ENCODE assay signal across 8 cellular contexts in the genomic region with DNA sequence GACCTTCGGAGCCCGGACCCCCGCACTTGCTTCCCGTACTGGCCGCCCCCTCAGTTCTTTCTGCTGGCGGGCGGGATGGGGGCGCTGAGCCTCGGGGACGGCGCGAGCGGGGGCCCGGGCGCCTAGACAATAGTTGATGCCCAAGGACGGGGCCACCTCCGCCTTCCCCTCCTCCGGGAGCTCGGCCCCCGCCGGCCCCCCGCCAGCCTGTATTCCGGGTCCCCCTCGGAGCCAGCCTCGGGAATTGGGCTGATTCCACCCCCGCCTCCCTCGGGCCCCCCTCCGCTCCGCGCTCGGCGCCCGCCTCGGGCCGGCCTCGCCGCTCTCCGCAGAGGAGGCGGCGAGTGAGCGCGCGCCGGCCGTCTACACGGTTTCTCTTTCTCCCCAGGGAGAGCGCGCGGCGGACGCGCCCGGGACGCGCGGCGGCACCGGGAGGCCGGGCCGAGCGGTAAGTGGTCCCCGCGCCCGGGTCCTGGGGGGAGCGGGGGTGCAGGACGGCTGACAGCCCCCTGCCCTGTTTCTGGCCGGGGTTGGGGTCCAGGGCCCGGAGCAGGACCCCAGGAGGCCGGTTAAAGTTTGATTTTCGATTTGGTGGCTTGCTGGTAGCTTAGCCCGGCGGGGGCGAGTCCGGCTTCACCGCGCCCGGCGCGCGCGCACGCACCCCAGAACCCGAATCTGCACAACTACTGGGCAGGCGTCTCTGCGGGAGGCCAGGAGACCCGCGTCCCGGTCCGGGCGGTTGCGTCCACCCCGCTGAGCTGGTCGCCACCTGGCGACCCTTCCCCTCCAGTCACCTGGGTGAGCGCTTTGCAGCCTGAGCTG. TPM values are rescaled to one million over a fixed set of nuclear protein-coding genes. Genes with fewer than 3 reads are reported as not detected.
DNase-seq lines count a peak whose midpoint lies in the region; ATAC-seq and TF ChIP-seq lines count a peak whose summit lies in the region.

No MANE protein-coding gene starts in this region.

- H3K4me1 Mint-ChIP-seq in activated naive CD4-positive, alpha-beta T cell treated with anti-CD3 and anti-CD28 coated beads, Interleukin-2, amount 50 U/mL, for 24 hours = peaks cover 57% of the 10 kb centered on the region

- H3K9me3 ChIP-seq in AG04450 (ENCODE audit: control insufficient read depth, insufficient read depth, low read length) (no peaks in the 10 kb centered on the region; the same call in 1 of the 2 replicates), thymus (ENCODE audit: control insufficient read depth) (no peaks in the 10 kb centered on the region)

- no peaks in the 10 kb centered on the region for H3K27me3 Mint-ChIP-seq in activated naive CD4-positive, alpha-beta T cell treated with anti-CD3 and anti-CD28 coated beads, Interleukin-2, amount 50 U/mL, for 24 hours

- POLR2A ChIA-PET in AG04450 (lab: Yijun Ruan, JAX) (interaction anchor here (0.7 to 2.6 kb wide), 6 partner anchors 20 to 317 kb away, joined by 3 to 14 read pairs (median 4); no protein-coding TSS in a partner anchor), RWPE1 (lab: Yijun Ruan, JAX; ENCODE audit: low non-redundant PET) (interaction anchor here (0.6 kb wide), 1 partner anchor 218 kb away, joined by 3 read pairs; no protein-coding TSS in a partner anchor)

- no peaks in the 10 kb centered on the region for H3K36me3 ChIP-seq in thymus (ENCODE audit: control insufficient read depth, insufficient read depth)

- under 1% methylated on average over 95 of the region's 95 CpGs for WGBS in thymus

- CTCF ChIA-PET in AG04450 (lab: Charles Lee) = interaction anchor here (0.7 to 2.0 kb wide), 7 partner anchors 83 to 534 kb away, joined by 3 to 11 read pairs (median 5); no protein-coding TSS in a partner anchor
- CTCF ChIA-PET in RWPE1 (lab: Yijun Ruan, JAX) = interaction anchor here (0.7 to 2.3 kb wide), 4 partner anchors 83 to 978 kb away, joined by 3 to 18 read pairs (median 6); no protein-coding TSS in a partner anchor

- ATAC-seq in GM18868 (IDR thresholded peaks at IDR 0.05; ENCODE audit: unreplicated experiment) (peak; percentile 21), HG03108 (IDR thresholded peaks at IDR 0.05; ENCODE audit: unreplicated experiment) (peak; percentile 20), omental fat pad (ENCODE audit: low FRiP score) (peak; percentile 65)

- H3K27ac ChIP-seq in AG04450 (ENCODE audit: low read depth, low read length) (peak overlapping the region; percentile 85), RWPE1 (peak overlapping the region; percentile 91), thymus (ENCODE audit: low read depth) (peak overlapping the region; percentile 96)

- TF ChIP-seq CTCF in AG04450 (IDR thresholded peaks at IDR 0.05; ENCODE audit: low read depth, low read length) = 0 out of 2 replicates have a peak, but pooled peaks have one; percentile 2
- no peak for TF ChIP-seq CTCF in RWPE1 (conservative IDR thresholded peaks at IDR 0.05; ENCODE audit: low read depth)
- no peak for TF ChIP-seq CTCF in omental fat pad (IDR thresholded peaks at IDR 0.05)

- no peaks in the 10 kb centered on the region for H3K36me3 Mint-ChIP-seq in activated naive CD4-positive, alpha-beta T cell treated with anti-CD3 and anti-CD28 coated beads, Interleukin-2, amount 50 U/mL, for 24 hours

- H3K4me3 ChIP-seq in AG04450 (ENCODE audit: low read depth, low read length) (peak overlapping the region; percentile 91), thymus (ENCODE audit: low read length) (peak overlapping the region; percentile 96)

- H3K27me3 ChIP-seq in AG04450 (ENCODE audit: control insufficient read depth, insufficient read depth, low read length) (no peaks in the 10 kb centered on the region), thymus (ENCODE audit: control insufficient read depth, insufficient read depth) (no peaks in the 10 kb centered on the region)

- DNase-seq in AG04450 (ENCODE audit: low read depth, low spot score) = no peak
- DNase-seq in RWPE1 (ENCODE audit: low spot score) = peak; percentile 61
- DNase-seq in glomerular visceral epithelial cell (ENCODE audit: extremely low spot score) = peak; percentile 66
- DNase-seq in omental fat pad (ENCODE audit: low spot score) = no peak

- H3K9me3 Mint-ChIP-seq in activated naive CD4-positive, alpha-beta T cell treated with anti-CD3 and anti-CD28 coated beads, Interleukin-2, amount 50 U/mL, for 24 hours = no peaks in the 10 kb centered on the region

- peaks cover 19% of the 10 kb centered on the region for H3K4me1 ChIP-seq in thymus (ENCODE audit: control insufficient read depth, insufficient read depth, low read length)

- peak overlapping the region; percentile 91 for H3K27ac Mint-ChIP-seq in activated naive CD4-positive, alpha-beta T cell treated with anti-CD3 and anti-CD28 coated beads, Interleukin-2, amount 50 U/mL, for 24 hours

- peak overlapping the region; percentile 90 for H3K4me3 Mint-ChIP-seq in activated naive CD4-positive, alpha-beta T cell treated with anti-CD3 and anti-CD28 coated beads, Interleukin-2, amount 50 U/mL, for 24 hours

RNA-seq across cellular contexts. Expression of a gene that starts 0.7 kb away (rescaled TPM):
- polyA plus RNA-seq in AG04450 (2011; rRNA removed) (41.4 and 45.5 TPM in 2 replicates), thymus (23.6 TPM)
- 78.0 and 78.2 TPM in 2 replicates for polyA minus RNA-seq in AG04450 (2011; rRNA and poly(A)+ RNA removed)
- total RNA-seq in omental fat pad = 10 to 100 TPM; 20.3 to 49.1 (median 34.5) TPM

Comparison
In these comparisons a context has a peak if more than half of its experiments do, and no peak if none do; other contexts are left out.
1. DNase-seq: peak in RWPE1 (single experiment) and glomerular visceral epithelial cell (single experiment); none in AG04450 (single experiment) and omental fat pad (single experiment).
2. Peak in every context shown above with its lines, with median percentiles within 50 percentile points of each other: H3K27ac ChIP-seq and ATAC-seq.